ENCODE assay signal across 15 cellular contexts in genomic region chr3:64327039-64327804, GRCh38.
DNase-seq lines count a peak whose midpoint lies in the region; ATAC-seq and TF ChIP-seq lines count a peak whose summit lies in the region.
"Had no signal": no experiment of that assay in that cellular context is flagged by ENCODE, and none has a peak within 500 bp of the region (broad histone marks: within the 10 kb centered on the region; RNA-seq: fewer than 3 reads in every experiment).

No MANE protein-coding gene starts in this region.

- H3K27me3 ChIP-seq in breast epithelium, result no peaks in the 10 kb centered on the region
- no peaks in the 10 kb centered on the region for H3K27me3 ChIP-seq in trophoblast cell (ENCODE audit: insufficient read depth, low read length)
- no peaks in the 10 kb centered on the region for H3K27me3 ChIP-seq in aorta (ENCODE audit: control insufficient read depth in 1 of 2, insufficient read depth in 2 of 2, low read length in 1 of 2)

- no peak overlapping the region for H4K91ac ChIP-seq in trophoblast cell (ENCODE audit: low read depth, low read length)

- H3K9me3 ChIP-seq in breast epithelium, result no peaks in the 10 kb centered on the region
- no peaks in the 10 kb centered on the region for H3K9me3 ChIP-seq in trophoblast cell (ENCODE audit: insufficient read depth, low read depth, low read length)
- no peaks in the 10 kb centered on the region for H3K9me3 ChIP-seq in aorta (ENCODE audit: control insufficient read depth, low read length)

- H3K9me3 Mint-ChIP-seq in MCF 10A (ENCODE audit: unreplicated experiment), result peaks cover 7% of the 10 kb centered on the region
- H3K9me3 Mint-ChIP-seq: activated T-helper 2 cell treated with anti-CD3 and anti-CD28 coated beads, Interferon-gamma antibody, Interleukin-2, Interleukin-4, amounts not matched to agents 10 μg/mL and 5 μg/mL and 100 μg/mL, durations not matched to agents 14 hours and 24 hours and 36 hours had no signal

- H3K9ac ChIP-seq in trophoblast cell (ENCODE audit: low read length), result no peak overlapping the region

- no peaks in the 10 kb centered on the region for H3K79me2 ChIP-seq in trophoblast cell (ENCODE audit: control insufficient read depth, insufficient read depth, low read length, poor library complexity)

- no peak overlapping the region for H3K4ac ChIP-seq in trophoblast cell (ENCODE audit: low read depth, low read length)

- peaks cover 2% of the 10 kb centered on the region for H3K79me1 ChIP-seq in trophoblast cell (ENCODE audit: low read length)

- H2BK120ac ChIP-seq in trophoblast cell (ENCODE audit: insufficient read depth, low read length, poor library complexity), result no peak overlapping the region

- peaks cover 3% of the 10 kb centered on the region for H3K4me1 Mint-ChIP-seq in MCF 10A (ENCODE audit: insufficient read depth, unreplicated experiment)

- no peak for TF ChIP-seq CTCF in breast epithelium (IDR thresholded peaks at IDR 0.05)
- TF ChIP-seq CTCF in MCF 10A (IDR thresholded peaks at IDR 0.05; ENCODE audit: unreplicated experiment), result no peak

- no peak overlapping the region for H3K14ac ChIP-seq in trophoblast cell (ENCODE audit: low read length)

- intact Hi-C loops in breast epithelium (cut with DNase I; ENCODE audit: low total_unique reads), result no loop called here
- intact Hi-C loops in MCF 10A (cut with micrococcal nuclease), result no loop called here
- intact Hi-C loops in left cardiac atrium (cut with DNase I), result loop anchor here in 1 of 2 donors (10.0 kb wide), 1 partner anchor 62 kb away; no protein-coding TSS in a partner anchor
- intact Hi-C loops in aorta (cut with DNase I), result no loop called here

- no peaks in the 10 kb centered on the region for H3K36me3 Mint-ChIP-seq in MCF 10A (ENCODE audit: insufficient read depth, unreplicated experiment)

- H3K27ac Mint-ChIP-seq in MCF 10A (ENCODE audit: low read depth, unreplicated experiment), result no peak overlapping the region
- H3K27ac Mint-ChIP-seq: activated T-helper 2 cell treated with anti-CD3 and anti-CD28 coated beads, Interferon-gamma antibody, Interleukin-2, Interleukin-4, amounts not matched to agents 10 μg/mL and 5 μg/mL and 100 μg/mL, durations not matched to agents 14 hours and 24 hours and 36 hours had no signal

- no peak overlapping the region for H3K23ac ChIP-seq in trophoblast cell (ENCODE audit: low read length)

- H3K27me3 Mint-ChIP-seq in MCF 10A (ENCODE audit: insufficient read depth, unreplicated experiment), result no peaks in the 10 kb centered on the region

- DNase-seq in breast epithelium (ENCODE audit: low spot score in 2 of 2) (peak in 1 of 2 donors; percentile 34), MCF 10A (ENCODE audit: unreplicated experiment) (no peak), left cardiac atrium (peak; percentile 81), trophoblast cell (peak in 1 of 2 donors; percentile 12), aorta (peak; percentile 77 to 85), GDM1 (lab: John Stamatoyannopoulos, UW) (no peak), CD1c-positive myeloid dendritic cell (ENCODE audit: extremely low spot score) (no peak), NCI-H1694 (lab: John Stamatoyannopoulos, UW) (no peak)
- DNase-seq: 8988T; DND-41; NCI-H1417 treated with DMSO at 0.1 percent for 48 hours; stimulated activated CD4-positive, alpha-beta T cell treated with anti-CD3 and anti-CD28 coated beads, Interleukin-15, amount 100 ng/mL, for 24 hours; stimulated activated naive CD4-positive, alpha-beta T cell treated with Interleukin-2 at 50 U/mL for 16 hours had no signal

- CTCF ChIA-PET in MCF 10A (lab: Yijun Ruan, JAX), result no interaction called here

- H4K8ac ChIP-seq in trophoblast cell (ENCODE audit: low read depth, low read length), result no peak overlapping the region

- H3K4me3 Mint-ChIP-seq in MCF 10A (ENCODE audit: unreplicated experiment), result no peak overlapping the region

- H3K18ac ChIP-seq in trophoblast cell (ENCODE audit: low read length), result no peak overlapping the region

- WGBS in trophoblast cell (ENCODE audit: extremely low coverage, insufficient coverage, insufficient read length), result no CpG with 5 or more reads among the region's 11 CpGs
- 83 to 87% methylated on average over 11 of the region's 11 CpGs for WGBS in aorta, 2 donors

- peak overlapping the region in 2 of 3 donors; percentile 1 to 9 for H3K4me3 ChIP-seq in breast epithelium
- no peak overlapping the region for H3K4me3 ChIP-seq in trophoblast cell (ENCODE audit: low read depth, low read length)
- H3K4me3 ChIP-seq in aorta (ENCODE audit: low read length in 2 of 2), result no peak overlapping the region

- no peak for TF ChIP-seq POLR2A in breast epithelium (IDR thresholded peaks at IDR 0.05)

- H3K27ac ChIP-seq in breast epithelium (peak overlapping the region; percentile 68 to 91), trophoblast cell (ENCODE audit: low read depth, low read length) (no peak overlapping the region), aorta (ENCODE audit: low read depth in 1 of 2, low read length in 2 of 2) (no peak overlapping the region)
- H3K27ac ChIP-seq: VCaP had no signal

- H2BK5ac ChIP-seq in trophoblast cell (ENCODE audit: low read depth, low read length, poor library complexity), result no peak overlapping the region

- no peak overlapping the region for H3K4me2 ChIP-seq in trophoblast cell (ENCODE audit: low read length)

- H3K4me1 ChIP-seq in breast epithelium (no peaks in the 10 kb centered on the region), trophoblast cell (ENCODE audit: control insufficient read depth in 1 of 2, insufficient read depth in 2 of 2, low read length in 2 of 2) (peaks cover 5 to 9% of the 10 kb centered on the region in 2 experiments), aorta (ENCODE audit: control insufficient read depth in 1 of 2, insufficient read depth in 2 of 2, low read length in 2 of 2) (no peaks in the 10 kb centered on the region)

- ATAC-seq in left cardiac atrium (peak; percentile 94 to 97), aorta (ENCODE audit: low FRiP score) (peak; percentile 87)

- POLR2A ChIA-PET in MCF 10A (lab: Yijun Ruan, JAX), result interaction anchor here (1.6 kb wide), 1 partner anchor 17 kb away, joined by 5 read pairs; no protein-coding TSS in a partner anchor

- H4K12ac ChIP-seq in trophoblast cell (ENCODE audit: low read depth, low read length), result no peak overlapping the region

- no TSS peak for BruUV-seq in MCF 10A (replicated peaks; lab: Mats Ljungman, UMichigan)

- H2AFZ ChIP-seq in trophoblast cell (ENCODE audit: insufficient read depth, low read length, poor library complexity), result no peak overlapping the region

- H2AK5ac ChIP-seq in trophoblast cell (ENCODE audit: low read length), result no peak overlapping the region

- H2BK12ac ChIP-seq in trophoblast cell (ENCODE audit: low read length), result peak overlapping the region; percentile 72

- H3K36me3 ChIP-seq in breast epithelium, result no peaks in the 10 kb centered on the region
- H3K36me3 ChIP-seq in trophoblast cell (ENCODE audit: control insufficient read depth in 1 of 2, insufficient read depth in 2 of 2, low read length in 2 of 2), result no peaks in the 10 kb centered on the region
- H3K36me3 ChIP-seq in aorta (ENCODE audit: control insufficient read depth in 1 of 2, insufficient read depth in 2 of 2, low read length in 1 of 2), result no peaks in the 10 kb centered on the region

Comparison
In these comparisons a context has a peak if more than half of its experiments do, and no peak if none do; other contexts are left out.
1. DNase-seq: peak in left cardiac atrium (single experiment) and aorta (2 of 2); none in MCF 10A (single experiment), GDM1 (single experiment), CD1c-positive myeloid dendritic cell (single experiment) and NCI-H1694 (single experiment).
2. H3K27ac ChIP-seq: peak in breast epithelium (2 of 2); none in trophoblast cell (single experiment) and aorta (0 of 2).
3. H3K4me3 ChIP-seq: peak in breast epithelium (2 of 3); none in trophoblast cell (single experiment) and aorta (0 of 2).